ENCODE assay signal across 23 cellular contexts in the genomic region with DNA sequence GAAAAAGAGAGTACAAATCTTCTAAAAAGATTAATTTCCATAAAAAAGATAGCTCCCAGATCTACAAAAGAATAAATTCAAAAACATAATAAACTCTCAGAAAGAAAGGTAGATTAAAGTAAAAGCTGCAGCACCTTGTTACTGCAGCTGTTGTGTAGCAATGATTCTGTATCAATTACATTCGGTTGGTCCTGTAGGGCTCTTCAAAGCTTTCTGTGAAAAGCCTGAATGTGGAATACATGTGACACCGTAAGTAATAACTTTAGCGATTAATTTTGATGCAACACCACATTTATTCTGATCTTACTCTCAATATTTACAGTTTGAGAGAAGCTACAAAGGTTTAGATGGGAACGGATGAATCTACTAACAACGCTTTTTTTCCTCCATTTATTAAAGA.
DNase-seq lines count a peak whose midpoint lies in the region; ATAC-seq and TF ChIP-seq lines count a peak whose summit lies in the region.
"Had no signal": no experiment of that assay in that cellular context is flagged by ENCODE, and none has a peak within 500 bp of the region (broad histone marks: within the 10 kb centered on the region; RNA-seq: fewer than 3 reads in every experiment).

No MANE protein-coding gene starts in this region.

- H3K36me3 Mint-ChIP-seq in type B pancreatic cell, result no peaks in the 10 kb centered on the region
- H3K36me3 Mint-ChIP-seq: CD4-positive, CD25-positive, alpha-beta regulatory T cell had no signal

- H3K9me3 ChIP-seq in SJCRH30 (replicated peaks), result no peaks in the 10 kb centered on the region

- no peak for TF ChIP-seq CTCF in type B pancreatic cell (conservative IDR thresholded peaks at IDR 0.05)

- H3K27ac ChIP-seq in SJCRH30, result peak overlapping the region; percentile 49; the same call in 1 of the 2 replicates
- H3K27ac ChIP-seq: coronary artery, epithelial cell of prostate, skin epidermis had no signal

- H3K4me1 Mint-ChIP-seq in type B pancreatic cell (ENCODE audit: unreplicated experiment), result peaks cover 17% of the 10 kb centered on the region
- H3K4me1 Mint-ChIP-seq: activated naive CD8-positive, alpha-beta T cell treated with anti-CD3 and anti-CD28 coated beads, Interleukin-2, amount 50 U/mL, for 24 hours; CD4-positive, CD25-positive, alpha-beta regulatory T cell had no signal

- H3K27ac Mint-ChIP-seq in type B pancreatic cell, result peak overlapping the region; percentile 49
- H3K27ac Mint-ChIP-seq: activated naive CD8-positive, alpha-beta T cell treated with anti-CD3 and anti-CD28 coated beads, Interleukin-2, amount 50 U/mL, for 24 hours; activated T-cell treated with anti-CD3 and anti-CD28 coated beads, Interleukin-2, amount 50 U/mL, for 72 hours; CD4-positive, CD25-positive, alpha-beta regulatory T cell had no signal

- ATAC-seq in HG02840 (IDR thresholded peaks at IDR 0.05; ENCODE audit: low FRiP score, unreplicated experiment) (no peak), left ventricle myocardium superior (no peak)
- ATAC-seq: activated CD4-positive, CD25-positive, alpha-beta regulatory T cell treated with anti-CD3 and anti-CD28 coated beads, Interleukin-2, amount 50 U/mL, for 24 hours; activated naive CD8-positive, alpha-beta T cell treated with anti-CD3 and anti-CD28 coated beads, Interleukin-2, amount 50 U/mL, for 24 hours; activated T-cell treated with anti-CD3 and anti-CD28 coated beads, Interleukin-2, amount 50 U/mL, for 72 hours; PC-3; stimulated activated naive CD8-positive, alpha-beta T cell treated with anti-CD3 and anti-CD28 coated beads, Interleukin-15, Interleukin-2, amounts not matched to agents 100 U/mL and 50 U/mL, for 24 hours had no signal

- peak overlapping the region; percentile 43 for H3K4me3 ChIP-seq in SJCRH30
- H3K4me3 ChIP-seq: coronary artery, skin epidermis had no signal

- H3K36me3 ChIP-seq in SJCRH30, result no peaks in the 10 kb centered on the region

- no peaks in the 10 kb centered on the region for H3K27me3 ChIP-seq in SJCRH30

- H3K9me3 Mint-ChIP-seq in type B pancreatic cell, result no peaks in the 10 kb centered on the region
- H3K9me3 Mint-ChIP-seq: activated naive CD8-positive, alpha-beta T cell treated with anti-CD3 and anti-CD28 coated beads, Interleukin-2, amount 50 U/mL, for 24 hours had no signal

- intact Hi-C loops in left ventricle myocardium superior (cut with micrococcal nuclease), result no loop called here

- peak; percentile 10 for DNase-seq in NCI-H510A treated with DMSO at 0.1 percent for 48 hours (lab: John Stamatoyannopoulos, UW)
- no peak for DNase-seq in NCI-H510A (lab: John Stamatoyannopoulos, UW)
- DNase-seq in NCI-H1436 (lab: John Stamatoyannopoulos, UW), result peak; percentile 28
- DNase-seq in SJCRH30, result peak; percentile 4 to 58
- DNase-seq in type B pancreatic cell (ENCODE audit: extremely low spot score, unreplicated experiment), result no peak
- no peak for DNase-seq in left ventricle myocardium superior
- DNase-seq: activated CD4-positive, alpha-beta T cell treated with anti-CD3 and anti-CD28 coated beads, Interleukin-2, amount 50 U/mL, for 4 hours; activated naive CD8-positive, alpha-beta T cell treated with anti-CD3 and anti-CD28 coated beads, Interleukin-2, amount 50 U/mL, for 24 hours; activated T-cell treated with anti-CD3 and anti-CD28 coated beads, Interleukin-2, amount 50 U/mL, for 72 hours; AML-193; caudate nucleus; CD4-positive, CD25-positive, alpha-beta regulatory T cell; effector CD8-positive, alpha-beta T cell; NCI-H187; PC-3; stimulated activated CD4-positive, alpha-beta T cell treated with anti-CD3 and anti-CD28 coated beads, Interleukin-1b, Interleukin-23, amount 100 ng/mL, for 48 hours; stimulated activated naive CD8-positive, alpha-beta T cell treated with anti-CD3 and anti-CD28 coated beads, Interleukin-15, Interleukin-2, amounts not matched to agents 100 U/mL and 50 U/mL, for 24 hours; T-helper 2 cell had no signal

- no peaks in the 10 kb centered on the region for H3K27me3 Mint-ChIP-seq in type B pancreatic cell
- H3K27me3 Mint-ChIP-seq: activated naive CD8-positive, alpha-beta T cell treated with anti-CD3 and anti-CD28 coated beads, Interleukin-2, amount 50 U/mL, for 24 hours had no signal

- peak overlapping the region; percentile 11 for H3K4me3 Mint-ChIP-seq in type B pancreatic cell
- H3K4me3 Mint-ChIP-seq: activated naive CD8-positive, alpha-beta T cell treated with anti-CD3 and anti-CD28 coated beads, Interleukin-2, amount 50 U/mL, for 24 hours; activated T-cell treated with anti-CD3 and anti-CD28 coated beads, Interleukin-2, amount 50 U/mL, for 72 hours; CD4-positive, CD25-positive, alpha-beta regulatory T cell had no signal

- H3K4me1 ChIP-seq in SJCRH30, result no peaks in the 10 kb centered on the region

Comparison
In these comparisons a context has a peak if more than half of its experiments do, and no peak if none do; other contexts are left out.
1. DNase-seq: peak in NCI-H510A treated with DMSO at 0.1 percent for 48 hours (single experiment), NCI-H1436 (single experiment) and SJCRH30 (2 of 2); none in NCI-H510A (single experiment), type B pancreatic cell (single experiment) and left ventricle myocardium superior (single experiment).